1 cellular context compared by ENCODE assay signal in genomic region chr19:40806385-40807146, GRCh38.
TF ChIP-seq lines count a peak whose summit lies in the region.

No MANE protein-coding gene starts in this region.

TF ChIP-seq in IMR-90, 13 proteins besides CTCF, POLR2A, EP300 and RAD21 (continued from another document):
- TF ChIP-seq MXI1 (IDR thresholded peaks at IDR 0.05; ENCODE audit: borderline replicate concordance, low read depth, low read length) (peak; percentile 73; the same call in 1 of the 2 replicates), SMC3 (IDR thresholded peaks at IDR 0.05; ENCODE audit: low read depth, low read length) (peak; percentile 74), CHD1 (IDR thresholded peaks at IDR 0.05; ENCODE audit: low read depth, low read length) (no peak), BHLHE40 (IDR thresholded peaks at IDR 0.05; ENCODE audit: low read depth, low read length) (peak; percentile 83), RCOR1 (IDR thresholded peaks at IDR 0.05; ENCODE audit: insufficient replicate concordance, low read length) (no peak), CEBPB (IDR thresholded peaks at IDR 0.05; ENCODE audit: low read depth, low read length) (no peak)
